Comparison of ENCODE assay signal across 17 cellular contexts in the genomic region with DNA sequence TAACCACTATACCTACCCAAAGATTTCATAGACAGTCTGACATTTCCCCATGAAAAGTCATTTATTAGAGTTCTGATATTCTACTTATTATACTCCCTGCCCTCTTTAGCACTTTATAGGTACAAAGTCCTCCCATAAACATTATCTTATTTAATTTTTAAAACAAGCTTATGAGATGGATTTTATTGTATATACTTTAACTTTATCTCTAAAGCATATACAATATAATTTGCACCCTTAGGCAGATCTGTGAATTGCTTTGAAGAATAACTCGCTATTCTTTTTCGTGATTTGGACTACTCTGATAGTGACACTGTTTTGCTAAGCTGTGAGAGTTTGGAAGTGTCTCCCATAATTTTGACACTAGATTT.
"Had no signal": no experiment of that assay in that cellular context is flagged by ENCODE, and none has a peak within 500 bp of the region (broad histone marks: within the 10 kb centered on the region; RNA-seq: fewer than 3 reads in every experiment).

No MANE protein-coding gene starts in this region.

- H3K36me3 ChIP-seq: esophagus muscularis mucosa, heart right ventricle, suprapubic skin, WERI-Rb-1 had no signal

- H3K36me3 Mint-ChIP-seq: immature natural killer cell, natural killer cell had no signal

- H3K9me3 Mint-ChIP-seq: activated T-cell treated with anti-CD3 and anti-CD28 coated beads, Interleukin-2, amount 50 U/mL, for 72 hours; dendritic cell treated with granulocyte-macrophage colony-stimulating factor and Interleukin-4, amounts not matched to agents 40 ng/mL and 50 ng/mL, for 4 days; immature natural killer cell; natural killer cell had no signal

- H3K27ac ChIP-seq: heart right ventricle, suprapubic skin, WERI-Rb-1 had no signal

- H3K9me3 ChIP-seq: esophagus muscularis mucosa, heart right ventricle, suprapubic skin had no signal

- H3K4me3 ChIP-seq: esophagus muscularis mucosa, heart right ventricle, suprapubic skin had no signal

- H3K4me1 Mint-ChIP-seq: immature natural killer cell had no signal

- DNase-seq: activated CD4-positive, alpha-beta T cell treated with anti-CD3 and anti-CD28 coated beads, Interleukin-2, amount 50 U/mL, for 4 hours; activated gamma-delta T cell; activated T-cell treated with anti-CD3 and anti-CD28 coated beads, Interleukin-2, amount 50 U/mL, for 72 hours; cerebellar nuclear complex; effector memory CD4-positive, alpha-beta T cell; heart right ventricle; immature natural killer cell; kidney glomerular epithelial cell; left ventricle myocardium superior; natural killer cell; stimulated activated naive CD8-positive, alpha-beta T cell treated with anti-CD3 and anti-CD28 coated beads, Interleukin-15, Interleukin-2, amounts not matched to agents 100 U/mL and 50 U/mL, for 24 hours; trophoblast cell; WERI-Rb-1 had no signal

- H3K27me3 Mint-ChIP-seq: activated naive CD8-positive, alpha-beta T cell; dendritic cell treated with granulocyte-macrophage colony-stimulating factor and Interleukin-4, amounts not matched to agents 40 ng/mL and 50 ng/mL, for 4 days had no signal

- H3K27ac Mint-ChIP-seq: activated naive CD8-positive, alpha-beta T cell; activated T-cell treated with anti-CD3 and anti-CD28 coated beads, Interleukin-2, amount 50 U/mL, for 72 hours; dendritic cell treated with granulocyte-macrophage colony-stimulating factor and Interleukin-4, amounts not matched to agents 40 ng/mL and 50 ng/mL, for 4 days; immature natural killer cell; natural killer cell had no signal

- H3K4me3 Mint-ChIP-seq: activated naive CD8-positive, alpha-beta T cell; activated T-cell treated with anti-CD3 and anti-CD28 coated beads, Interleukin-2, amount 50 U/mL, for 72 hours; dendritic cell treated with granulocyte-macrophage colony-stimulating factor and Interleukin-4, amounts not matched to agents 40 ng/mL and 50 ng/mL, for 4 days; immature natural killer cell; natural killer cell had no signal

- ATAC-seq: activated T-cell treated with anti-CD3 and anti-CD28 coated beads, Interleukin-2, amount 50 U/mL, for 72 hours; heart right ventricle; left ventricle myocardium superior; natural killer cell; stimulated activated naive CD8-positive, alpha-beta T cell treated with anti-CD3 and anti-CD28 coated beads, Interleukin-15, Interleukin-2, amounts not matched to agents 100 U/mL and 50 U/mL, for 24 hours had no signal

- H3K27me3 ChIP-seq: esophagus muscularis mucosa, heart right ventricle, suprapubic skin had no signal
